Comparison of ENCODE assay signal across 27 cellular contexts in the genomic region with DNA sequence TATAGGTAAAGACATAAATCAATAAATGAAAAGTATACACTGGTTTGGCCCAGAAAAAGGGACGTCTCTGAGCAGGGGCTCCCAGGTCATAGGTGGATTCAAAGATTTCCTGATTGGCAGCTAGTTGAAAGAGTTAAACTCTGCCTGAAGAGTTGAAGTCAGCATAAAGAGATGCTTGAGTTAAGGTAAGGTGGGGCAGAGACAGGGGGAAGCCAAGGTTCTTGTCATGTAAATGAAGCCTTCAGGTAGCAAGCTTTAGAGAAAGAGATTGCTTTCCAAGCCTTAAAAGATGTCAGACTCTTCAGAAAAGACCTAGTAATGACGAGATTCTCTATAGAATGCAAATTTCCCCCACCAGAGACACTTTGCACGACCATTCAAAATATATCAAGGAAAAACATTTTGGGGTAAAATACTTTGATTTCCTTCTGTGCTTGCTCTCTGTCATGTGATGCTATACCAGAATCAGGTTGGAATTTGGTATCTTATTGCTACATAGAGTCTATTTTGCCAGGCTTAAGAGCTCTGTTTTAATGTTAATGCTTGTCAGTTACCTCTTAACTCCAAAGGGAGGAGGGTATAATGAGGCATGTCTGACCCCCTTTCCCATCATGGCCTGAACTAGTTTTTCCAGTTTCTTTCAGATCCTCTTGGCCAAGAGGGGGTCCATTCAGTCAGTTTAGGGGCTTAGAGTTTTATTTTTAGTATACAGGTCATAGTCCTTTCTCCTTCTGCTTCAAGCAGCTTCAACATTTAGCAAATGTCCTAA.
"Had no signal": no experiment of that assay in that cellular context is flagged by ENCODE, and none has a peak within 500 bp of the region (broad histone marks: within the 10 kb centered on the region; RNA-seq: fewer than 3 reads in every experiment).

No MANE protein-coding gene starts in this region.

- ATAC-seq: activated CD4-positive, alpha-beta T cell treated with anti-CD3 and anti-CD28 coated beads for 36 hours; activated T-helper 17 cell treated with anti-CD3 and anti-CD28 coated beads, Interleukin-2, amount 50 U/mL, for 72 hours; Panc1; Right ventricle myocardium inferior had no signal

- FAIRE-seq: astrocyte had no signal

- H3K4me3 ChIP-seq: SK-N-MC had no signal

- DNase-seq: activated CD4-positive, alpha-beta memory T cell treated with anti-CD3 and anti-CD28 coated beads, Interleukin-2, amount 10 ng/mL, durations not matched to agents 7 days and 5 days; activated CD4-positive, alpha-beta T cell treated with anti-CD3 and anti-CD28 coated beads for 36 hours; activated CD4-positive, alpha-beta T cell treated with anti-CD3 and anti-CD28 coated beads, Interleukin-2, amount 50 U/mL, for 1 hour; activated gamma-delta T cell; activated naive CD4-positive, alpha-beta T cell treated with anti-CD3 and anti-CD28 coated beads for 36 hours; activated T-cell treated with anti-CD3 and anti-CD28 coated beads for 4 hours; activated T-cell treated with anti-CD3 and anti-CD28 coated beads, Interleukin-2, amount 50 U/mL, for 48 hours; amygdala; KG1; NCI-H1048; NCI-H1694; NCI-H2029; NCI-H2107; NCI-H2171 treated with DMSO at 0.1 percent for 48 hours; NCI-H226; NCI-H510A; NCI-H526 treated with DMSO at 0.1 percent for 48 hours; NCI-H82; OCI-M1; RPMI8226; T-helper 1 cell had no signal

- H3K27ac ChIP-seq: SK-N-MC, VCaP had no signal
